ENCODE assay signal across 1 cellular context in genomic region chr17:44765965-44766364, GRCh38.
TF ChIP-seq lines count a peak whose summit lies in the region.

No MANE protein-coding gene starts in this region.

TF ChIP-seq in WTC11, 78 proteins besides CTCF, POLR2A, EP300 and RAD21 (continued from another document):
- TF ChIP-seq ZNF138 (CRISPR knock-in tag; conservative IDR thresholded peaks at IDR 0.05) (no peak), RORB (CRISPR knock-in tag; IDR thresholded peaks at IDR 0.05) (no peak), CBFB (CRISPR knock-in tag; IDR thresholded peaks at IDR 0.05; ENCODE audit: low read depth) (no peak), ZMAT4 (CRISPR knock-in tag; IDR thresholded peaks at IDR 0.05) (no peak), USF2 (CRISPR knock-in tag; IDR thresholded peaks at IDR 0.05) (no peak)
